In the genomic region with DNA sequence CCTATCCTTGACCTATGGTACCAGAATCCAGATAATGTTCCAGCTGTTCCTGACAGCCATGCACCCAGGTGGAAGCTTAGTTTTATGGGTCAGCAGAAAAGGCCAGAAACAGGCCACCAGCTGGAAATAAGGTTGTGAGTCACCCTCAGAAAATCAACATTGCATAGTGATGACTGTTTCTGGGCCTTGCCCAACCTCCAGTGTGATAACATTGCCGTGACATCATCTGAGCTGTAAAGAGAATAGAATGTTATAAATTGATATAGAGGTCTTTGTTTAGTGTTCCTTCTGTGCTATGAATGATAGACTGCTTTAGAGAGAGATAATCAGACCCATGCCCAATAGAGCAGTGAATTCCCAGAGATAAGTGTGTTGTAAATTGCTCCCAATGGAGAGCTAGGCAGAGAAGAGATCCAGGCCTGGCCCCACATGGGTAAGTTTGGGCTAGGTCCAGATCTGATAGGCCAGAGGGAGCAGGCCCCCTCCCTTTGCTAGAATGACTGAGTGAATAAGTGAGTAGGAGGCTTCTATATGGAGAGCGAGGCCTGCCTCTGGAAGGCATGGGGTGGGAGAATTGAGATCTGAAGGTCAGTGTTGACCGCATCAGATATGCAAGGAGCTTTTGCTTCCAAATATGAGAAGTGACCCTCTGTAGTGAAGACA, we compare ENCODE assay signal across 1 cellular context.
TF ChIP-seq lines count a peak whose summit lies in the region.

No MANE protein-coding gene starts in this region.

TF ChIP-seq in SK-N-SH treated with all-trans-retinoic acid at 6 μM for 48 hours, 23 proteins besides CTCF, POLR2A, EP300 and RAD21 (continued from another document):
- peak; percentile 66; the same call in 1 of the 2 replicates for TF ChIP-seq ESRRG (CRISPR knock-in tag; IDR thresholded peaks at IDR 0.05)
- TF ChIP-seq, protein P1, sequence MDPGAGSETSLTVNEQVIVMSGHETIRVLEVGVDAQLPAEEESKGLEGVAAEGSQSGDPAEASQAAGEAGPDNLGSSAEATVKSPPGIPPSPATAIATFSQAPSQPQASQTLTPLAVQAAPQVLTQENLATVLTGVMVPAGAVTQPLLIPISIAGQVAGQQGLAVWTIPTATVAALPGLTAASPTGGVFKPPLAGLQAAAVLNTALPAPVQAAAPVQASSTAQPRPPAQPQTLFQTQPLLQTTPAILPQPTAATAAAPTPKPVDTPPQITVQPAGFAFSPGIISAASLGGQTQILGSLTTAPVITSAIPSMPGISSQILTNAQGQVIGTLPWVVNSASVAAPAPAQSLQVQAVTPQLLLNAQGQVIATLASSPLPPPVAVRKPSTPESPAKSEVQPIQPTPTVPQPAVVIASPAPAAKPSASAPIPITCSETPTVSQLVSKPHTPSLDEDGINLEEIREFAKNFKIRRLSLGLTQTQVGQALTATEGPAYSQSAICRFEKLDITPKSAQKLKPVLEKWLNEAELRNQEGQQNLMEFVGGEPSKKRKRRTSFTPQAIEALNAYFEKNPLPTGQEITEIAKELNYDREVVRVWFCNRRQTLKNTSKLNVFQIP (CRISPR knock-in tag; IDR thresholded peaks at IDR 0.05; ENCODE audit: borderline replicate concordance, low read depth), result peak; percentile 46; the same call in 1 of the 2 replicates
- no peak for TF ChIP-seq PPARA (CRISPR knock-in tag; IDR thresholded peaks at IDR 0.05; ENCODE audit: borderline replicate concordance)
- TF ChIP-seq, protein P2, sequence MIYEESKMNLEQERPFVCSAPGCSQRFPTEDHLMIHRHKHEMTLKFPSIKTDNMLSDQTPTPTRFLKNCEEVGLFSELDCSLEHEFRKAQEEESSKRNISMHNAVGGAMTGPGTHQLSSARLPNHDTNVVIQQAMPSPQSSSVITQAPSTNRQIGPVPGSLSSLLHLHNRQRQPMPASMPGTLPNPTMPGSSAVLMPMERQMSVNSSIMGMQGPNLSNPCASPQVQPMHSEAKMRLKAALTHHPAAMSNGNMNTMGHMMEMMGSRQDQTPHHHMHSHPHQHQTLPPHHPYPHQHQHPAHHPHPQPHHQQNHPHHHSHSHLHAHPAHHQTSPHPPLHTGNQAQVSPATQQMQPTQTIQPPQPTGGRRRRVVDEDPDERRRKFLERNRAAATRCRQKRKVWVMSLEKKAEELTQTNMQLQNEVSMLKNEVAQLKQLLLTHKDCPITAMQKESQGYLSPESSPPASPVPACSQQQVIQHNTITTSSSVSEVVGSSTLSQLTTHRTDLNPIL (CRISPR knock-in tag; IDR thresholded peaks at IDR 0.05; ENCODE audit: low read depth), result peak; percentile 88
- TF ChIP-seq ZC3H10 (CRISPR knock-in tag; IDR thresholded peaks at IDR 0.05), result 0 out of 2 replicates have a peak, but pooled peaks have one; percentile 34
